ENCODE assay signal across 8 cellular contexts in the genomic region with DNA sequence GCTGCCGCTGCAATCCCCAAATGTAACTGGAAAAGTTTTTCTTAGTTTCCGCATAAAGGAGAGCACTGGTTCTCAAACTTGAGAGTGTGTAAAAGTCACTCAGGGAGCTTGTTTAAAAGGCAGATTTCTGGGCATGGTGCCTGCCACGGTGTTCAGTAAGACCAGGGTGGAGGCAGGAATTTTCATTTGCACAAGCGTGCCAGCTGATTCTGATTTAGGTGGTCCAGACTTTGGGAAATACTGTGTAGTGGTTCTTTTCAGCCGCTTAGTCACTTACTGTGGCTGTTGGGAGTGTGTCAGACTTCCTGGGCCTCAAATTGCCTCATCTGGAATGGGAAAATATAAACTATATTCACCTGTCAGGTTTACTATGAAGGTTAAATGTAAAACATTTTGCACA. TPM values are rescaled to one million over a fixed set of nuclear protein-coding genes. Genes with fewer than 3 reads are reported as not detected.
DNase-seq lines count a peak whose midpoint lies in the region; ATAC-seq and TF ChIP-seq lines count a peak whose summit lies in the region.

No MANE protein-coding gene starts in this region.

- H3K4me1 Mint-ChIP-seq in activated B cell treated with CpG ODN at 0.5 μM for 24 hours: peaks cover 11% of the 10 kb centered on the region

- H3K27ac Mint-ChIP-seq in activated B cell treated with CpG ODN at 0.5 μM for 24 hours: no peak overlapping the region

- POLR2A ChIA-PET in activated B cell treated with CpG ODN at 0.5 μM for 24 hours (lab: Charles Lee): interaction anchor here (1.6 kb wide), 1 partner anchor 265 kb away, joined by 6 read pairs; the partner anchor contains the start of gene NCL

- peak overlapping the region; percentile 84 for H3K4me3 Mint-ChIP-seq in activated B cell treated with CpG ODN at 0.5 μM for 24 hours

- H3K9me3 ChIP-seq in iPS-15b (ENCODE audit: control insufficient read depth, insufficient read depth, low read length): no peaks in the 10 kb centered on the region
- H3K9me3 ChIP-seq in stomach smooth muscle (ENCODE audit: control insufficient read depth in 2 of 2, low read length in 2 of 2): no peaks in the 10 kb centered on the region

- intact Hi-C loops in activated B cell treated with CpG ODN at 0.5 μM for 24 hours (cut with micrococcal nuclease): loop anchor here (2.0 kb wide), 1 partner anchor 16 kb away; no protein-coding TSS in a partner anchor

- DNase-seq in NCI-H82 (lab: John Stamatoyannopoulos, UW) (peak; percentile 80), NCI-H82 treated with DMSO at 0.1 percent for 48 hours (lab: John Stamatoyannopoulos, UW; ENCODE audit: unreplicated experiment) (no peak), activated B cell treated with CpG ODN at 0.5 μM for 24 hours (no peak)

- peaks cover 3% of the 10 kb centered on the region for H3K27me3 Mint-ChIP-seq in activated B cell treated with CpG ODN at 0.5 μM for 24 hours

- H3K27me3 ChIP-seq in iPS-15b (ENCODE audit: control insufficient read depth, insufficient read depth, low read length) (no peaks in the 10 kb centered on the region), stomach smooth muscle (ENCODE audit: control insufficient read depth in 1 of 2, insufficient read depth in 2 of 2, low read length in 2 of 2) (no peaks in the 10 kb centered on the region)

- peak overlapping the region; percentile 88 for H3K4me3 ChIP-seq in iPS-15b (ENCODE audit: low read depth, low read length)
- H3K4me3 ChIP-seq in stomach smooth muscle (ENCODE audit: low read length in 2 of 2): peak overlapping the region; percentile 99

- no peak for TF ChIP-seq CTCF in activated B cell treated with CpG ODN at 0.5 μM for 24 hours (IDR thresholded peaks at IDR 0.05)

- H3K4me1 ChIP-seq in iPS-15b (ENCODE audit: control insufficient read depth, insufficient read depth, low read length) (no peaks in the 10 kb centered on the region), stomach smooth muscle (ENCODE audit: control insufficient read depth, insufficient read depth, low read length) (peaks cover 23% of the 10 kb centered on the region)

- CTCF ChIA-PET in activated B cell treated with CpG ODN at 0.5 μM for 24 hours (lab: Charles Lee): interaction anchor here (2.0 kb wide), 1 partner anchor 95 kb away, joined by 7 read pairs; no protein-coding TSS in a partner anchor

- no peaks in the 10 kb centered on the region for H3K9me3 Mint-ChIP-seq in activated B cell treated with CpG ODN at 0.5 μM for 24 hours

- H3K36me3 ChIP-seq in iPS-15b (ENCODE audit: control insufficient read depth, insufficient read depth, low read length) (peaks cover 6% of the 10 kb centered on the region), stomach smooth muscle (ENCODE audit: control insufficient read depth in 2 of 2, insufficient read depth in 2 of 2, low read length in 2 of 2) (no peaks in the 10 kb centered on the region)

- peaks cover 2% of the 10 kb centered on the region for H3K36me3 Mint-ChIP-seq in activated B cell treated with CpG ODN at 0.5 μM for 24 hours (ENCODE audit: low read depth)

- H3K9ac ChIP-seq in iPS-15b (ENCODE audit: low read depth, low read length) (peak overlapping the region; percentile 61), stomach smooth muscle (ENCODE audit: low read length in 2 of 2) (peak overlapping the region; percentile 70 to 80)

- no peak overlapping the region for H3K27ac ChIP-seq in stomach smooth muscle (ENCODE audit: low read length)

- no peak for ATAC-seq in activated B cell treated with CpG ODN at 0.5 μM for 24 hours (ENCODE audit: low read depth)
- ATAC-seq in GM18520 (IDR thresholded peaks at IDR 0.05; ENCODE audit: unreplicated experiment): no peak
- ATAC-seq in HG03354 (IDR thresholded peaks at IDR 0.05; ENCODE audit: poor library complexity, severe bottlenecking, unreplicated experiment): no peak
- no peak for ATAC-seq in GM19452 (IDR thresholded peaks at IDR 0.05; ENCODE audit: unreplicated experiment)

RNA-seq across cellular contexts. Expression of gene ARMC9, which starts 0.8 kb away (rescaled TPM):
- 9.0 and 9.5 TPM in 2 replicates for total RNA-seq in activated B cell treated with CpG ODN at 0.5 μM for 24 hours
